Comparison of ENCODE assay signal across 15 cellular contexts in the genomic region with DNA sequence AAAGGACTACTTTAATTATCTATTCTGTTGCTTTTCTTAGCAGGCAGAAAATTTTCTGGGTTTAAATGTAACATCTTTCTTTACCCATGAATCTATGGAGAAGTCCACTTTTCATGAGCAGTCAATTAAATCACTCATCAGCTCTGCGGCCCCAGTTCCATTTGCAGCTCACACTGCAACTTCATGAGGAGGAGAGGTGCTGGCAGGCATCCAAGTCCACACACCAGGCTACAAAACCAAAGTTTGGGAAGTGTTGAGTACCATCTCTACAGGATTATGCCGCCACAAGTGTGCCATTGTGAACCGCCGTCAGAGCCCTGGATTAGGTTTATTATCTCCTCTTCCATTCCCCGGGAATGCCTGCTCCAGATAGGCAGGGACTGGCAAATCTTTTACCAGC.
A peak's percentile ranks its signal among the peaks of the same experiment; 100 is the strongest.
DNase-seq lines count a peak whose midpoint lies in the region; ATAC-seq, FAIRE-seq and TF ChIP-seq lines count a peak whose summit lies in the region.
"Had no signal": no experiment of that assay in that cellular context is flagged by ENCODE, and none has a peak within 500 bp of the region (broad histone marks: within the 10 kb centered on the region; RNA-seq: fewer than 3 reads in every experiment).

No MANE protein-coding gene starts in this region.

- CTCF ChIA-PET in HEK293T (lab: Yijun Ruan, JAX), result interaction anchor here (0.6 kb wide), 1 partner anchor 54 kb away, joined by 4 read pairs; no protein-coding TSS in a partner anchor

- TF ChIP-seq CTCF in osteoblast (IDR thresholded peaks at IDR 0.05; ENCODE audit: extremely low read depth, low read depth, low read length) (no peak), left lung (IDR thresholded peaks at IDR 0.05) (no peak)

- no peaks in the 10 kb centered on the region for H3K27me3 ChIP-seq in SJSA1 (replicated peaks)
- H3K27me3 ChIP-seq in osteoblast (ENCODE audit: insufficient read depth, low read length), result no peaks in the 10 kb centered on the region
- no peaks in the 10 kb centered on the region for H3K27me3 ChIP-seq in left lung
- H3K27me3 ChIP-seq: neural progenitor cell, Peyer's patch had no signal

- no peaks in the 10 kb centered on the region for H4K20me1 ChIP-seq in osteoblast (ENCODE audit: insufficient read depth, low read length)

- H3K36me3 ChIP-seq in SJSA1 (no peaks in the 10 kb centered on the region), osteoblast (ENCODE audit: insufficient read depth, low read length) (no peaks in the 10 kb centered on the region), left lung (no peaks in the 10 kb centered on the region)
- H3K36me3 ChIP-seq: neural progenitor cell, Peyer's patch had no signal

- no peak for ATAC-seq in HG03045 (IDR thresholded peaks at IDR 0.05; ENCODE audit: unreplicated experiment)
- ATAC-seq in left lung, result no peak
- ATAC-seq: GM23338 had no signal

- H3K4me3 ChIP-seq in SJSA1, result no peak overlapping the region
- no peak overlapping the region for H3K4me3 ChIP-seq in osteoblast (ENCODE audit: insufficient read depth, low read length)
- H3K4me3 ChIP-seq in left lung, result no peak overlapping the region
- H3K4me3 ChIP-seq: GM23338, neural progenitor cell, Peyer's patch had no signal

- H3K4me1 ChIP-seq in SJSA1 (replicated peaks), result peaks cover 29% of the 10 kb centered on the region
- H3K4me1 ChIP-seq in osteoblast (ENCODE audit: insufficient read depth, low read length), result peaks cover 14% of the 10 kb centered on the region
- no peaks in the 10 kb centered on the region for H3K4me1 ChIP-seq in left lung
- H3K4me1 ChIP-seq: Peyer's patch had no signal

- H3K4me2 ChIP-seq in osteoblast (ENCODE audit: insufficient read depth, low read length), result peak overlapping the region; percentile 25
- H3K4me2 ChIP-seq: GM23338, neural progenitor cell had no signal

- no peak overlapping the region for H2AFZ ChIP-seq in osteoblast (ENCODE audit: low read length)
- H2AFZ ChIP-seq: GM23338, neural progenitor cell had no signal

- no peak for FAIRE-seq in GM12891 (lab: Jason Lieb, UNC)

- peak; percentile 8 for DNase-seq in Ammon's horn (ENCODE audit: low spot score)
- peak; percentile 77 for DNase-seq in HEK293T (ENCODE audit: extremely low spot score)
- DNase-seq in SJSA1 (ENCODE audit: low read depth in 1 of 2, low spot score in 2 of 2), result no peak
- DNase-seq in osteoblast (ENCODE audit: insufficient read length, low spot score, missing footprints), result no peak
- no peak for DNase-seq in dermis blood vessel endothelial cell
- no peak for DNase-seq in GM12891 (ENCODE audit: insufficient read length, low spot score)
- DNase-seq in left lung, result no peak
- DNase-seq: activated CD4-positive, CD25-positive, alpha-beta regulatory T cell; activated gamma-delta T cell; DMS53; stimulated activated CD4-positive, alpha-beta T cell treated with anti-CD3 and anti-CD28 coated beads, Interleukin-4, amount 100 ng/mL, for 4 hours had no signal

- H3K9me3 ChIP-seq in SJSA1 (replicated peaks) (no peaks in the 10 kb centered on the region), osteoblast (ENCODE audit: low read depth, low read length) (no peaks in the 10 kb centered on the region), left lung (no peaks in the 10 kb centered on the region)
- H3K9me3 ChIP-seq: Peyer's patch had no signal

- H3K27ac ChIP-seq in SJSA1 (peak overlapping the region; percentile 26), osteoblast (ENCODE audit: low read depth, low read length) (peak overlapping the region; percentile 19), left lung (no peak overlapping the region)
- H3K27ac ChIP-seq: neural progenitor cell had no signal

- POLR2A ChIA-PET in HEK293T (lab: Yijun Ruan, JAX), result no interaction called here

- H3K79me2 ChIP-seq in osteoblast (ENCODE audit: insufficient read depth, low read length), result no peaks in the 10 kb centered on the region

- no peak for TF ChIP-seq POLR2A in GM12891 (IDR thresholded peaks at IDR 0.05; ENCODE audit: low read depth, low read length)

- intact Hi-C loops in left lung (cut with DNase I), result no loop called here

TF ChIP-seq in HEK293T, 16 proteins besides CTCF, POLR2A, EP300 and RAD21:
- TF ChIP-seq SUZ12 (IDR thresholded peaks at IDR 0.05) (no peak), HDGF (IDR thresholded peaks at IDR 0.05; ENCODE audit: borderline replicate concordance) (no peak), SP1 (IDR thresholded peaks at IDR 0.05) (no peak), FOXM1 (IDR thresholded peaks at IDR 0.05; ENCODE audit: borderline replicate concordance) (no peak), ELF4 (IDR thresholded peaks at IDR 0.05) (no peak), FOXA1 (IDR thresholded peaks at IDR 0.05) (no peak), BHLHE40 (IDR thresholded peaks at IDR 0.05; ENCODE audit: borderline replicate concordance) (no peak), CTBP1 (IDR thresholded peaks at IDR 0.05; ENCODE audit: borderline replicate concordance) (no peak), L3MBTL2 (conservative IDR thresholded peaks at IDR 0.05) (no peak), ZNF384 (IDR thresholded peaks at IDR 0.05) (no peak)

TF ChIP-seq in GM12891, 5 proteins besides CTCF, POLR2A, EP300 and RAD21:
- TF ChIP-seq PAX5 (IDR thresholded peaks at IDR 0.05; ENCODE audit: insufficient read depth, low read length, severe bottlenecking) (no peak), SPI1 (IDR thresholded peaks at IDR 0.05; ENCODE audit: low read depth, low read length) (no peak), POLR2AphosphoS5 (IDR thresholded peaks at IDR 0.05; ENCODE audit: low read depth, low read length) (no peak), TAF1 (IDR thresholded peaks at IDR 0.05; ENCODE audit: low read depth, low read length) (no peak), POU2F2 (IDR thresholded peaks at IDR 0.05; ENCODE audit: low read depth, low read length) (no peak)
TF ChIP-seq in GM12891: peak in this region for 0.

Comparison
In these comparisons a context has a peak if more than half of its experiments do, and no peak if none do; other contexts are left out.
1. DNase-seq: peak in Ammon's horn (single experiment) and HEK293T (single experiment); none in SJSA1 (0 of 2), osteoblast (single experiment), dermis blood vessel endothelial cell (single experiment), GM12891 (single experiment) and left lung (0 of 2).
2. H3K27ac ChIP-seq: peak in SJSA1 (single experiment) and osteoblast (single experiment); none in left lung (0 of 2).